ENCODE assay signal across 1 cellular context in the genomic region with DNA sequence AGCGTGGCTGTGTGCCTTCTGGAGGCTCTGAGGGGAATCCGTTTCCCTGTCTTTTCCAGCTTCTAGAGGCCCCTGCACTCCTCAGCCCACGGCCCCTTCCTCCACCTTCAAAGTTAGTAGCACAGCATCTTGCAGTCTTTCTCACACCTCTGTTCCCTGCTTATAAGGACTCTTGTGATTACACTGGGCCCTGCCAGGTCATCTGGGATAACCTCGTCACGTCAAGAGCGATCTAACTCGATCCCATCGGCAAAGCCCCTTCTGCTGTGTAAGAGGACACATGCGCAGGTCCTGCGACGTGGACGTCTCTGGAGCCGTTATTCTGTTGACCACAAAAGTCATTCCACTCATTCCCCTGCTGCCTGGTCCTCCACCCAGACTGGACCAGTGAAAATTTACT.
A peak's percentile ranks its signal among the peaks of the same experiment; 100 is the strongest.
TF ChIP-seq lines count a peak whose summit lies in the region.

No MANE protein-coding gene starts in this region.

TF ChIP-seq in K562, 482 proteins besides CTCF, POLR2A, EP300 and RAD21 (continued from another document):
- TF ChIP-seq, protein P1, sequence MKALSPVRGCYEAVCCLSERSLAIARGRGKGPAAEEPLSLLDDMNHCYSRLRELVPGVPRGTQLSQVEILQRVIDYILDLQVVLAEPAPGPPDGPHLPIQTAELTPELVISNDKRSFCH (CRISPR knock-in tag; IDR thresholded peaks at IDR 0.05) = no peak
- TF ChIP-seq, protein P1 (tag; IDR thresholded peaks at IDR 0.05) = no peak
- TF ChIP-seq FIP1L1 (IDR thresholded peaks at IDR 0.05; ENCODE audit: low read depth, low read length, poor library complexity, severe bottlenecking) = no peak
- TF ChIP-seq, protein P2, sequence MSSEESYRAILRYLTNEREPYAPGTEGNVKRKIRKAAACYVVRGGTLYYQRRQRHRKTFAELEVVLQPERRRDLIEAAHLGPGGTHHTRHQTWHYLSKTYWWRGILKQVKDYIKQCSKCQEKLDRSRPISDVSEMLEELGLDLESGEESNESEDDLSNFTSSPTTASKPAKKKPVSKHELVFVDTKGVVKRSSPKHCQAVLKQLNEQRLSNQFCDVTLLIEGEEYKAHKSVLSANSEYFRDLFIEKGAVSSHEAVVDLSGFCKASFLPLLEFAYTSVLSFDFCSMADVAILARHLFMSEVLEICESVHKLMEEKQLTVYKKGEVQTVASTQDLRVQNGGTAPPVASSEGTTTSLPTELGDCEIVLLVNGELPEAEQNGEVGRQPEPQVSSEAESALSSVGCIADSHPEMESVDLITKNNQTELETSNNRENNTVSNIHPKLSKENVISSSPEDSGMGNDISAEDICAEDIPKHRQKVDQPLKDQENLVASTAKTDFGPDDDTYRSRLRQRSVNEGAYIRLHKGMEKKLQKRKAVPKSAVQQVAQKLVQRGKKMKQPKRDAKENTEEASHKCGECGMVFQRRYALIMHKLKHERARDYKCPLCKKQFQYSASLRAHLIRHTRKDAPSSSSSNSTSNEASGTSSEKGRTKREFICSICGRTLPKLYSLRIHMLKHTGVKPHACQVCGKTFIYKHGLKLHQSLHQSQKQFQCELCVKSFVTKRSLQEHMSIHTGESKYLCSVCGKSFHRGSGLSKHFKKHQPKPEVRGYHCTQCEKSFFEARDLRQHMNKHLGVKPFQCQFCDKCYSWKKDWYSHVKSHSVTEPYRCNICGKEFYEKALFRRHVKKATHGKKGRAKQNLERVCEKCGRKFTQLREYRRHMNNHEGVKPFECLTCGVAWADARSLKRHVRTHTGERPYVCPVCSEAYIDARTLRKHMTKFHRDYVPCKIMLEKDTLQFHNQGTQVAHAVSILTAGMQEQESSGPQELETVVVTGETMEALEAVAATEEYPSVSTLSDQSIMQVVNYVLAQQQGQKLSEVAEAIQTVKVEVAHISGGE (CRISPR knock-in tag; IDR thresholded peaks at IDR 0.05) = peak in 1 of 3 experiments; percentile 84; a peak in 1 of 6 replicates
